1 cellular context compared by ENCODE assay signal in genomic region chr19:4052114-4052992, GRCh38.
TF ChIP-seq lines count a peak whose summit lies in the region.

No MANE protein-coding gene starts in this region.

TF ChIP-seq in HepG2, 621 proteins besides CTCF, POLR2A, EP300 and RAD21 (continued from another document and continues in another):
- TF ChIP-seq HOMEZ (CRISPR knock-in tag; IDR thresholded peaks at IDR 0.05; ENCODE audit: low read depth), result peak; percentile 58
- TF ChIP-seq ATM (IDR thresholded peaks at IDR 0.05; ENCODE audit: borderline replicate concordance), result no peak
- 0 out of 2 replicates have a peak, but pooled peaks have one; percentile 40 for TF ChIP-seq LCORL (IDR thresholded peaks at IDR 0.05)
- TF ChIP-seq LCORL (CRISPR knock-in tag; IDR thresholded peaks at IDR 0.05), result peak; percentile 93
- TF ChIP-seq SKIL (CRISPR knock-in tag; IDR thresholded peaks at IDR 0.05; ENCODE audit: borderline replicate concordance), result peak; percentile 88
- peak; percentile 78; the same call in 1 of the 2 replicates for TF ChIP-seq PRDM15 (CRISPR knock-in tag; IDR thresholded peaks at IDR 0.05)
- TF ChIP-seq ZFY (CRISPR knock-in tag; IDR thresholded peaks at IDR 0.05), result peak; percentile 85
- no peak for TF ChIP-seq SMYD3 (CRISPR knock-in tag; IDR thresholded peaks at IDR 0.05)
- no peak for TF ChIP-seq ZNF10 (CRISPR knock-in tag; IDR thresholded peaks at IDR 0.05; ENCODE audit: borderline replicate concordance, low read depth)
- no peak for TF ChIP-seq ZBTB14 (CRISPR knock-in tag; IDR thresholded peaks at IDR 0.05)
- TF ChIP-seq FOXP1 (IDR thresholded peaks at IDR 0.05), result no peak
- peak; percentile 48; the same call in 1 of the 2 replicates for TF ChIP-seq FOXP1 (CRISPR knock-in tag; IDR thresholded peaks at IDR 0.05)
- TF ChIP-seq HOXD1 (CRISPR knock-in tag; IDR thresholded peaks at IDR 0.05), result peak; percentile 85; the same call in 1 of the 2 replicates
- TF ChIP-seq ZNF317 (CRISPR knock-in tag; IDR thresholded peaks at IDR 0.05), result no peak
- no peak for TF ChIP-seq E2F5 (CRISPR knock-in tag; conservative IDR thresholded peaks at IDR 0.05)
- TF ChIP-seq TEAD2 (CRISPR knock-in tag; IDR thresholded peaks at IDR 0.05), result no peak
- no peak for TF ChIP-seq ZC3H4 (CRISPR knock-in tag; IDR thresholded peaks at IDR 0.05; ENCODE audit: borderline replicate concordance)
- peak; percentile 68; the same call in 1 of the 2 replicates for TF ChIP-seq KDM2A (CRISPR knock-in tag; IDR thresholded peaks at IDR 0.05; ENCODE audit: borderline replicate concordance, low read depth)
- no peak for TF ChIP-seq SOX6 (IDR thresholded peaks at IDR 0.05)
- peak; percentile 72 for TF ChIP-seq SOX6 (CRISPR knock-in tag; IDR thresholded peaks at IDR 0.05)
- TF ChIP-seq ZNF350 (CRISPR knock-in tag; IDR thresholded peaks at IDR 0.05; ENCODE audit: borderline replicate concordance, low read depth), result 0 out of 2 replicates have a peak, but pooled peaks have one; percentile 67
- TF ChIP-seq ZNF329 (CRISPR knock-in tag; IDR thresholded peaks at IDR 0.05; ENCODE audit: low read depth), result no peak
- no peak for TF ChIP-seq EZH2 (conservative IDR thresholded peaks at IDR 0.05; ENCODE audit: low read depth, low read length)
- TF ChIP-seq UBTF (CRISPR knock-in tag; IDR thresholded peaks at IDR 0.05), result peak; percentile 83
- 0 out of 4 replicates have a peak, but pooled peaks of 1 of the 2 experiments have one; percentile 56 for TF ChIP-seq ATF4 (CRISPR knock-in tag; IDR thresholded peaks at IDR 0.05)
- TF ChIP-seq FIP1L1 (IDR thresholded peaks at IDR 0.05; ENCODE audit: borderline replicate concordance, insufficient read depth, low read depth, low read length), result no peak
- no peak for TF ChIP-seq ZNF644 (CRISPR knock-in tag; IDR thresholded peaks at IDR 0.05; ENCODE audit: low read depth)
- TF ChIP-seq ZNF639 (CRISPR knock-in tag; conservative IDR thresholded peaks at IDR 0.05), result peak; percentile 84; the same call in 1 of the 2 replicates
- TF ChIP-seq ZNF850 (CRISPR knock-in tag; conservative IDR thresholded peaks at IDR 0.05), result peak; percentile 78; the same call in 1 of the 2 replicates
- TF ChIP-seq PAWR (CRISPR knock-in tag; IDR thresholded peaks at IDR 0.05; ENCODE audit: borderline replicate concordance), result no peak
- peak; percentile 25; the same call in 1 of the 2 replicates for TF ChIP-seq MXD1 (CRISPR knock-in tag; IDR thresholded peaks at IDR 0.05)
- TF ChIP-seq ZNF343 (CRISPR knock-in tag; IDR thresholded peaks at IDR 0.05), result peak; percentile 81; the same call in 1 of the 2 replicates
- TF ChIP-seq RERE (CRISPR knock-in tag; IDR thresholded peaks at IDR 0.05; ENCODE audit: low read depth), result no peak; the same call in 1 of the 2 replicates
- peak; percentile 71; the same call in 1 of the 2 replicates for TF ChIP-seq ZNF816 (CRISPR knock-in tag; IDR thresholded peaks at IDR 0.05; ENCODE audit: borderline replicate concordance)
- TF ChIP-seq CREB3 (CRISPR knock-in tag; IDR thresholded peaks at IDR 0.05), result no peak
- no peak for TF ChIP-seq ZNF451 (CRISPR knock-in tag; IDR thresholded peaks at IDR 0.05)
- no peak for TF ChIP-seq JUND (CRISPR knock-in tag; IDR thresholded peaks at IDR 0.05)
- peak; percentile 61; the same call in 1 of the 2 replicates for TF ChIP-seq TGIF2 (CRISPR knock-in tag; IDR thresholded peaks at IDR 0.05)
